Comparison of ENCODE assay signal across 1 cellular context in the genomic region with DNA sequence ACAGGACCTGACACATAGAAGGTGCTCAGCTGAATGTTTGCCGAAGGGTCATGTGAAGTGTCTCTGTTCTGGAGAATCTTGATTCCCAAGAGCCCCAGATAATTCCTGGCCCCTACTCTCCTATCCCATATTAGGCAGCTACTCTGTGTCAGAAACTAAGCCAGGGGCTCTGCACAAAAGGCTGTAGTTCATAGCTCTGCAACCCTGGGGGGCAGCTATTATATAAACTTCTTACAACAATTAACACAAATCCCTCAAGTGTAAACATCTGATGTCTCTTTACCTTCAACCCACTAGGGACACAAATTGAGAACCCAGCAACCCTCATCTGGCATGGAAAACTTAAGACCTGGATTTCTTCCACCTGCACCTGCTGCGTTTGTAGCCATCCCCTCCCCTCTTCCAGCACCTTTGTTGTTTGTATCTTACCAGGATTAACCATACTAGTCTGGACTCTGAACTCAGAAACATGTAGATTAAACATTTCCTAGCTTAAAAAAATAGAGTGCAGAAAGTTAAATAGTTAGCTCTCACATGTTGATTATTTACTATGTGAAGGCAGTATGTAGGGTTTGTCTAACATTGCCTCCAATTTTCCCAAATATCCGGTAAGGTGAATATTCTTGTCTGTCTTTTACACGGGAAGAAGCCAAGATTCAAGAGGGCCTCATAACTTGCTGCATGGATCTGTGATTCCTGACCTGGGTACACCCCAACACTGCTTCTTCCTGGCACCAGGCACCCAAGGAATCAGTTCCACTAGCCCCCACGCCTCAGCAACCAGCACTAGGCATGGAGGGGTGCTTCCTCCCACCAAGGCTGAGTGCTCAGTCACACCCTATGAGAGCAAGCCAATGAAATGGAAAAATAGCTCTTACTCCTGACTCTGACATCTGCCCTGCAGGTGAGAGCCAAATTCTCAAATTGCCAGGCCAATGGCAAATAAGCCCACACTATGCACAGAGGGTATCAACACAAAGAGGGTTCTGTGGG.
TF ChIP-seq lines count a peak whose summit lies in the region.

No MANE protein-coding gene starts in this region.

TF ChIP-seq in HepG2, 621 proteins besides CTCF, POLR2A, EP300 and RAD21 (continued from another document):
- TF ChIP-seq, protein P1, sequence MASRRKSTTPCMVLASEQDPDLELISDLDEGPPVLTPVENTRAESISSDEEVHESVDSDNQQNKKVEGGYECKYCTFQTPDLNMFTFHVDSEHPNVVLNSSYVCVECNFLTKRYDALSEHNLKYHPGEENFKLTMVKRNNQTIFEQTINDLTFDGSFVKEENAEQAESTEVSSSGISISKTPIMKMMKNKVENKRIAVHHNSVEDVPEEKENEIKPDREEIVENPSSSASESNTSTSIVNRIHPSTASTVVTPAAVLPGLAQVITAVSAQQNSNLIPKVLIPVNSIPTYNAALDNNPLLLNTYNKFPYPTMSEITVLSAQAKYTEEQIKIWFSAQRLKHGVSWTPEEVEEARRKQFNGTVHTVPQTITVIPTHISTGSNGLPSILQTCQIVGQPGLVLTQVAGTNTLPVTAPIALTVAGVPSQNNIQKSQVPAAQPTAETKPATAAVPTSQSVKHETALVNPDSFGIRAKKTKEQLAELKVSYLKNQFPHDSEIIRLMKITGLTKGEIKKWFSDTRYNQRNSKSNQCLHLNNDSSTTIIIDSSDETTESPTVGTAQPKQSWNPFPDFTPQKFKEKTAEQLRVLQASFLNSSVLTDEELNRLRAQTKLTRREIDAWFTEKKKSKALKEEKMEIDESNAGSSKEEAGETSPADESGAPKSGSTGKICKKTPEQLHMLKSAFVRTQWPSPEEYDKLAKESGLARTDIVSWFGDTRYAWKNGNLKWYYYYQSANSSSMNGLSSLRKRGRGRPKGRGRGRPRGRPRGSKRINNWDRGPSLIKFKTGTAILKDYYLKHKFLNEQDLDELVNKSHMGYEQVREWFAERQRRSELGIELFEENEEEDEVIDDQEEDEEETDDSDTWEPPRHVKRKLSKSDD (CRISPR knock-in tag; IDR thresholded peaks at IDR 0.05; ENCODE audit: low read depth): no peak
- TF ChIP-seq, protein P2, sequence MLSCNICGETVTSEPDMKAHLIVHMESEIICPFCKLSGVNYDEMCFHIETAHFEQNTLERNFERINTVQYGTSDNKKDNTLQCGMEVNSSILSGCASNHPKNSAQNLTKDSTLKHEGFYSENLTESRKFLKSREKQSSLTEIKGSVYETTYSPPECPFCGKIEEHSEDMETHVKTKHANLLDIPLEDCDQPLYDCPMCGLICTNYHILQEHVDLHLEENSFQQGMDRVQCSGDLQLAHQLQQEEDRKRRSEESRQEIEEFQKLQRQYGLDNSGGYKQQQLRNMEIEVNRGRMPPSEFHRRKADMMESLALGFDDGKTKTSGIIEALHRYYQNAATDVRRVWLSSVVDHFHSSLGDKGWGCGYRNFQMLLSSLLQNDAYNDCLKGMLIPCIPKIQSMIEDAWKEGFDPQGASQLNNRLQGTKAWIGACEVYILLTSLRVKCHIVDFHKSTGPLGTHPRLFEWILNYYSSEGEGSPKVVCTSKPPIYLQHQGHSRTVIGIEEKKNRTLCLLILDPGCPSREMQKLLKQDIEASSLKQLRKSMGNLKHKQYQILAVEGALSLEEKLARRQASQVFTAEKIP (CRISPR knock-in tag; IDR thresholded peaks at IDR 0.05; ENCODE audit: borderline replicate concordance): no peak
- no peak for TF ChIP-seq ZNF615 (CRISPR knock-in tag; IDR thresholded peaks at IDR 0.05; ENCODE audit: borderline replicate concordance)
- peak; percentile 45; the same call in 1 of the 2 replicates for TF ChIP-seq HMG20A (CRISPR knock-in tag; IDR thresholded peaks at IDR 0.05; ENCODE audit: borderline replicate concordance)
- no peak for TF ChIP-seq RAD51 (IDR thresholded peaks at IDR 0.05; ENCODE audit: borderline replicate concordance)
- no peak for TF ChIP-seq HOXA9 (CRISPR knock-in tag; IDR thresholded peaks at IDR 0.05; ENCODE audit: borderline replicate concordance)
- TF ChIP-seq, protein P3, sequence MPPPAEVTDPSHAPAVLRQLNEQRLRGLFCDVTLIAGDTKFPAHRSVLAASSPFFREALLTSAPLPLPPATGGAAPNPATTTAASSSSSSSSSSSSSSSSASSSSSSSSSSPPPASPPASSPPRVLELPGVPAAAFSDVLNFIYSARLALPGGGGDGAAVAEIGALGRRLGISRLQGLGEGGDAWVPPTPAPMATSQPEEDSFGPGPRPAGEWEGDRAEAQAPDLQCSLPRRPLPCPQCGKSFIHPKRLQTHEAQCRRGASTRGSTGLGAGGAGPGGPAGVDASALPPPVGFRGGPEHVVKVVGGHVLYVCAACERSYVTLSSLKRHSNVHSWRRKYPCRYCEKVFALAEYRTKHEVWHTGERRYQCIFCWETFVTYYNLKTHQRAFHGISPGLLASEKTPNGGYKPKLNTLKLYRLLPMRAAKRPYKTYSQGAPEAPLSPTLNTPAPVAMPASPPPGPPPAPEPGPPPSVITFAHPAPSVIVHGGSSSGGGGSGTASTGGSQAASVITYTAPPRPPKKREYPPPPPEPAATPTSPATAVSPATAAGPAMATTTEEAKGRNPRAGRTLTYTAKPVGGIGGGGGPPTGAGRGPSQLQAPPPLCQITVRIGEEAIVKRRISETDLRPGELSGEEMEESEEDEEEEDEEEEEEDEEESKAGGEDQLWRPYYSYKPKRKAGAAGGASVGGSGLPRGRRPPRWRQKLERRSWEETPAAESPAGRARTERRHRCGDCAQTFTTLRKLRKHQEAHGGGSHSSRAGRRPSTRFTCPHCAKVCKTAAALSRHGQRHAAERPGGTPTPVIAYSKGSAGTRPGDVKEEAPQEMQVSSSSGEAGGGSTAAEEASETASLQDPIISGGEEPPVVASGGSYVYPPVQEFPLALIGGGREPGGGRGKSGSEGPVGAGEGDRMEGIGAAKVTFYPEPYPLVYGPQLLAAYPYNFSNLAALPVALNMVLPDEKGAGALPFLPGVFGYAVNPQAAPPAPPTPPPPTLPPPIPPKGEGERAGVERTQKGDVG (CRISPR knock-in tag; IDR thresholded peaks at IDR 0.05; ENCODE audit: borderline replicate concordance): no peak
- TF ChIP-seq ZNF335 (CRISPR knock-in tag; IDR thresholded peaks at IDR 0.05): no peak
- TF ChIP-seq, protein P4, sequence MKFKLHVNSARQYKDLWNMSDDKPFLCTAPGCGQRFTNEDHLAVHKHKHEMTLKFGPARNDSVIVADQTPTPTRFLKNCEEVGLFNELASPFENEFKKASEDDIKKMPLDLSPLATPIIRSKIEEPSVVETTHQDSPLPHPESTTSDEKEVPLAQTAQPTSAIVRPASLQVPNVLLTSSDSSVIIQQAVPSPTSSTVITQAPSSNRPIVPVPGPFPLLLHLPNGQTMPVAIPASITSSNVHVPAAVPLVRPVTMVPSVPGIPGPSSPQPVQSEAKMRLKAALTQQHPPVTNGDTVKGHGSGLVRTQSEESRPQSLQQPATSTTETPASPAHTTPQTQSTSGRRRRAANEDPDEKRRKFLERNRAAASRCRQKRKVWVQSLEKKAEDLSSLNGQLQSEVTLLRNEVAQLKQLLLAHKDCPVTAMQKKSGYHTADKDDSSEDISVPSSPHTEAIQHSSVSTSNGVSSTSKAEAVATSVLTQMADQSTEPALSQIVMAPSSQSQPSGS (CRISPR knock-in tag; IDR thresholded peaks at IDR 0.05): no peak
- TF ChIP-seq ZNF451 (CRISPR knock-in tag; IDR thresholded peaks at IDR 0.05): 0 out of 2 replicates have a peak, but pooled peaks have one; percentile 38
- TF ChIP-seq ZNF713 (CRISPR knock-in tag; IDR thresholded peaks at IDR 0.05): no peak
- TF ChIP-seq MBNL3 (CRISPR knock-in tag; conservative IDR thresholded peaks at IDR 0.05): no peak
- no peak for TF ChIP-seq FOXK2 (IDR thresholded peaks at IDR 0.05)
- TF ChIP-seq NONO (IDR thresholded peaks at IDR 0.05): no peak
- TF ChIP-seq NONO (CRISPR knock-in tag; conservative IDR thresholded peaks at IDR 0.05): 0 out of 2 replicates have a peak, but pooled peaks have one; percentile 28
- no peak for TF ChIP-seq CBX2 (IDR thresholded peaks at IDR 0.05; ENCODE audit: low read depth, low read length)
- TF ChIP-seq CBX2 (CRISPR knock-in tag; IDR thresholded peaks at IDR 0.05; ENCODE audit: low read depth): no peak
- no peak for TF ChIP-seq KDM5A (IDR thresholded peaks at IDR 0.05; ENCODE audit: borderline replicate concordance, low read length)
- no peak for TF ChIP-seq JUNB (CRISPR knock-in tag; IDR thresholded peaks at IDR 0.05; ENCODE audit: borderline replicate concordance)
TF ChIP-seq in HepG2: peak in this region for 59.
